Comparison of ENCODE assay signal across 1 cellular context in the genomic region with DNA sequence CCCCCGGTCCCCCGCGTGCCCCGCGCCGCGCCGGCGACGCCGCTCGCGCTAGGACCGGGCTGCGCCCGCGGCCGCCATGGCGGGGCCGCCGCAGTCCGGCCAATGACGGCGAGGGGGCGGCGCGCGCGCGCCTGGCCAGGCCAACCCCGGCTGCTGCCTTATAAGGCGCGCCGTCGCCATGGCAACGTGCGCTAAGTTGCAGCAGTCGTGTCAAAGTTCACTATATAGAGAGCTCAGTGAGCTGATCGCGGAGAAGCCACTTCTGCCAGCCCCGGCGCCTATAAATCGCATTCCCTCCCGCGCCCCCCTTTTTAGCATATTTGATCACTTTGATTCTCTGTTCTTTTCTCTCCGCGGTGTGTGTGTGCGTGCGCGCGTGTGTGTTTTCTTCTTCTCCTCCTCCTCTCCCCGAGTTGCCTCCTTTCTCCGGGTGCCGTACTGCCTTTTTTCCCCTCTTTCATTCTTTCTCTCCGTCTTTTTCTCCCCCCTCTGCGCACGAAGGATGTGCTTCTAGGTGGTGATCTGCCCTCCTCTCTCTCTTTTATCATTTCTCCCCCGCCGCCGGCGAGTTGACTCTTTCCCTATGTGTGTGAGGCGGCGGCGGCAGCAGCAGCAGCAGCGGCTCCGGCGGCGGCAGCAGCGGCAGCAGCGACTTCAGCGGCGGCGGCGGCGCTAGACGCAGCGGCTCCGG.
TF ChIP-seq lines count a peak whose summit lies in the region.

A gene (plus strand): TSS at position 251 of the 691 bp plus-strand sequence. CDS start 1,406 bp downstream, outside the sequence.

TF ChIP-seq in HepG2, 621 proteins besides CTCF, POLR2A, EP300 and RAD21 (continued from another document and continues in another):
- TF ChIP-seq KLF16 (CRISPR knock-in tag; IDR thresholded peaks at IDR 0.05) = 0 out of 4 replicates have a peak, but pooled peaks of 1 of the 2 experiments have one; percentile 23
- TF ChIP-seq AHR (CRISPR knock-in tag; IDR thresholded peaks at IDR 0.05) = no peak
- TF ChIP-seq EED (CRISPR knock-in tag; IDR thresholded peaks at IDR 0.05) = no peak
- no peak for TF ChIP-seq KDM6A (CRISPR knock-in tag; IDR thresholded peaks at IDR 0.05; ENCODE audit: low read depth)
- TF ChIP-seq ZBTB20 (CRISPR knock-in tag; IDR thresholded peaks at IDR 0.05; ENCODE audit: borderline replicate concordance, low read depth) = no peak
- TF ChIP-seq ZNF274 (CRISPR knock-in tag; IDR thresholded peaks at IDR 0.05) = no peak
- TF ChIP-seq, protein P1, sequence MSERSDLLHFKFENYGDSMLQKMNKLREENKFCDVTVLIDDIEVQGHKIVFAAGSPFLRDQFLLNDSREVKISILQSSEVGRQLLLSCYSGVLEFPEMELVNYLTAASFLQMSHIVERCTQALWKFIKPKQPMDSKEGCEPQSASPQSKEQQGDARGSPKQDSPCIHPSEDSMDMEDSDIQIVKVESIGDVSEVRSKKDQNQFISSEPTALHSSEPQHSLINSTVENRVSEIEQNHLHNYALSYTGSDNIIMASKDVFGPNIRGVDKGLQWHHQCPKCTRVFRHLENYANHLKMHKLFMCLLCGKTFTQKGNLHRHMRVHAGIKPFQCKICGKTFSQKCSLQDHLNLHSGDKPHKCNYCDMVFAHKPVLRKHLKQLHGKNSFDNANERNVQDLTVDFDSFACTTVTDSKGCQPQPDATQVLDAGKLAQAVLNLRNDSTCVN (CRISPR knock-in tag; IDR thresholded peaks at IDR 0.05; ENCODE audit: borderline replicate concordance) = no peak
- TF ChIP-seq MTF2 (CRISPR knock-in tag; IDR thresholded peaks at IDR 0.05; ENCODE audit: borderline replicate concordance) = no peak
- TF ChIP-seq, protein P2, sequence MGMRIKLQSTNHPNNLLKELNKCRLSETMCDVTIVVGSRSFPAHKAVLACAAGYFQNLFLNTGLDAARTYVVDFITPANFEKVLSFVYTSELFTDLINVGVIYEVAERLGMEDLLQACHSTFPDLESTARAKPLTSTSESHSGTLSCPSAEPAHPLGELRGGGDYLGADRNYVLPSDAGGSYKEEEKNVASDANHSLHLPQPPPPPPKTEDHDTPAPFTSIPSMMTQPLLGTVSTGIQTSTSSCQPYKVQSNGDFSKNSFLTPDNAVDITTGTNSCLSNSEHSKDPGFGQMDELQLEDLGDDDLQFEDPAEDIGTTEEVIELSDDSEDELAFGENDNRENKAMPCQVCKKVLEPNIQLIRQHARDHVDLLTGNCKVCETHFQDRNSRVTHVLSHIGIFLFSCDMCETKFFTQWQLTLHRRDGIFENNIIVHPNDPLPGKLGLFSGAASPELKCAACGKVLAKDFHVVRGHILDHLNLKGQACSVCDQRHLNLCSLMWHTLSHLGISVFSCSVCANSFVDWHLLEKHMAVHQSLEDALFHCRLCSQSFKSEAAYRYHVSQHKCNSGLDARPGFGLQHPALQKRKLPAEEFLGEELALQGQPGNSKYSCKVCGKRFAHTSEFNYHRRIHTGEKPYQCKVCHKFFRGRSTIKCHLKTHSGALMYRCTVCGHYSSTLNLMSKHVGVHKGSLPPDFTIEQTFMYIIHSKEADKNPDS (CRISPR knock-in tag; IDR thresholded peaks at IDR 0.05) = no peak
- TF ChIP-seq POLR2G (IDR thresholded peaks at IDR 0.05; ENCODE audit: low read depth, low read length) = peak; percentile 85
- no peak for TF ChIP-seq FIP1L1 (IDR thresholded peaks at IDR 0.05; ENCODE audit: borderline replicate concordance, insufficient read depth, low read depth, low read length)
- TF ChIP-seq, protein P3, sequence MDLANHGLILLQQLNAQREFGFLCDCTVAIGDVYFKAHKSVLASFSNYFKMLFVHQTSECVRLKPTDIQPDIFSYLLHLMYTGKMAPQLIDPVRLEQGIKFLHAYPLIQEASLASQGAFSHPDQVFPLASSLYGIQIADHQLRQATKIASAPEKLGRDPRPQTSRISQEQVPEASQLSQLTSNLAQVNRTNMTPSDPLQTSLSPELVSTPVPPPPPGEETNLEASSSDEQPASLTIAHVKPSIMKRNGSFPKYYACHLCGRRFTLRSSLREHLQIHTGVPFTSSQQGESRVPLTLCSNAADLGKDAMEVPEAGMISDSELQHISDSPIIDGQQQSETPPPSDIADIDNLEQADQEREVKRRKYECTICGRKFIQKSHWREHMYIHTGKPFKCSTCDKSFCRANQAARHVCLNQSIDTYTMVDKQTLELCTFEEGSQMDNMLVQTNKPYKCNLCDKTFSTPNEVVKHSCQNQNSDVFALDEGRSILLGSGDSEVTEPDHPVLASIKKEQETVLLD (CRISPR knock-in tag; IDR thresholded peaks at IDR 0.05; ENCODE audit: low read depth) = peak; percentile 47; the same call in 1 of the 2 replicates
- TF ChIP-seq SPEN (CRISPR knock-in tag; IDR thresholded peaks at IDR 0.05; ENCODE audit: low read depth) = no peak
- TF ChIP-seq HNRNPUL1 (IDR thresholded peaks at IDR 0.05; ENCODE audit: low read depth, low read length) = no peak
- no peak for TF ChIP-seq HES4 (CRISPR knock-in tag; IDR thresholded peaks at IDR 0.05; ENCODE audit: borderline replicate concordance)
- TF ChIP-seq CHD2 (IDR thresholded peaks at IDR 0.05; ENCODE audit: low read depth, low read length) = no peak
- TF ChIP-seq ZSCAN29 (CRISPR knock-in tag; conservative IDR thresholded peaks at IDR 0.05) = peak; percentile 73; the same call in 1 of the 2 replicates
- TF ChIP-seq, protein P4, sequence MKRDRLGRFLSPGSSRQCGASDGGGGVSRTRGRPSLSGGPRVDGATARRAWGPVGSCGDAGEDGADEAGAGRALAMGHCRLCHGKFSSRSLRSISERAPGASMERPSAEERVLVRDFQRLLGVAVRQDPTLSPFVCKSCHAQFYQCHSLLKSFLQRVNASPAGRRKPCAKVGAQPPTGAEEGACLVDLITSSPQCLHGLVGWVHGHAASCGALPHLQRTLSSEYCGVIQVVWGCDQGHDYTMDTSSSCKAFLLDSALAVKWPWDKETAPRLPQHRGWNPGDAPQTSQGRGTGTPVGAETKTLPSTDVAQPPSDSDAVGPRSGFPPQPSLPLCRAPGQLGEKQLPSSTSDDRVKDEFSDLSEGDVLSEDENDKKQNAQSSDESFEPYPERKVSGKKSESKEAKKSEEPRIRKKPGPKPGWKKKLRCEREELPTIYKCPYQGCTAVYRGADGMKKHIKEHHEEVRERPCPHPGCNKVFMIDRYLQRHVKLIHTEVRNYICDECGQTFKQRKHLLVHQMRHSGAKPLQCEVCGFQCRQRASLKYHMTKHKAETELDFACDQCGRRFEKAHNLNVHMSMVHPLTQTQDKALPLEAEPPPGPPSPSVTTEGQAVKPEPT (CRISPR knock-in tag; IDR thresholded peaks at IDR 0.05; ENCODE audit: low read depth) = no peak
- TF ChIP-seq, protein P5, sequence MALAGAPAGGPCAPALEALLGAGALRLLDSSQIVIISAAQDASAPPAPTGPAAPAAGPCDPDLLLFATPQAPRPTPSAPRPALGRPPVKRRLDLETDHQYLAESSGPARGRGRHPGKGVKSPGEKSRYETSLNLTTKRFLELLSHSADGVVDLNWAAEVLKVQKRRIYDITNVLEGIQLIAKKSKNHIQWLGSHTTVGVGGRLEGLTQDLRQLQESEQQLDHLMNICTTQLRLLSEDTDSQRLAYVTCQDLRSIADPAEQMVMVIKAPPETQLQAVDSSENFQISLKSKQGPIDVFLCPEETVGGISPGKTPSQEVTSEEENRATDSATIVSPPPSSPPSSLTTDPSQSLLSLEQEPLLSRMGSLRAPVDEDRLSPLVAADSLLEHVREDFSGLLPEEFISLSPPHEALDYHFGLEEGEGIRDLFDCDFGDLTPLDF (CRISPR knock-in tag; IDR thresholded peaks at IDR 0.05) = peak; percentile 47; the same call in 1 of the 2 replicates
- TF ChIP-seq ATF7 (IDR thresholded peaks at IDR 0.05) = no peak
- no peak for TF ChIP-seq ATF7 (CRISPR knock-in tag; IDR thresholded peaks at IDR 0.05)
- no peak for TF ChIP-seq DPF2 (CRISPR knock-in tag; IDR thresholded peaks at IDR 0.05; ENCODE audit: borderline replicate concordance, low read depth)
- TF ChIP-seq CENPX (CRISPR knock-in tag; IDR thresholded peaks at IDR 0.05) = no peak
- TF ChIP-seq NCOR1 (IDR thresholded peaks at IDR 0.05; ENCODE audit: borderline replicate concordance, low read length) = 0 out of 2 replicates have a peak, but pooled peaks have one; percentile 11
- TF ChIP-seq SAFB2 (CRISPR knock-in tag; IDR thresholded peaks at IDR 0.05; ENCODE audit: borderline replicate concordance, low read depth) = no peak
- TF ChIP-seq ZNF136 (CRISPR knock-in tag; IDR thresholded peaks at IDR 0.05; ENCODE audit: low read depth) = no peak
- no peak for TF ChIP-seq ZNF138 (CRISPR knock-in tag; IDR thresholded peaks at IDR 0.05; ENCODE audit: low read depth)
- no peak for TF ChIP-seq ZNF234 (CRISPR knock-in tag; conservative IDR thresholded peaks at IDR 0.05)
- TF ChIP-seq, protein P6, sequence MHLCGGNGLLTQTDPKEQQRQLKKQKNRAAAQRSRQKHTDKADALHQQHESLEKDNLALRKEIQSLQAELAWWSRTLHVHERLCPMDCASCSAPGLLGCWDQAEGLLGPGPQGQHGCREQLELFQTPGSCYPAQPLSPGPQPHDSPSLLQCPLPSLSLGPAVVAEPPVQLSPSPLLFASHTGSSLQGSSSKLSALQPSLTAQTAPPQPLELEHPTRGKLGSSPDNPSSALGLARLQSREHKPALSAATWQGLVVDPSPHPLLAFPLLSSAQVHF (CRISPR knock-in tag; IDR thresholded peaks at IDR 0.05) = no peak
- TF ChIP-seq ZNF878 (CRISPR knock-in tag; IDR thresholded peaks at IDR 0.05) = no peak
- TF ChIP-seq, protein P7, sequence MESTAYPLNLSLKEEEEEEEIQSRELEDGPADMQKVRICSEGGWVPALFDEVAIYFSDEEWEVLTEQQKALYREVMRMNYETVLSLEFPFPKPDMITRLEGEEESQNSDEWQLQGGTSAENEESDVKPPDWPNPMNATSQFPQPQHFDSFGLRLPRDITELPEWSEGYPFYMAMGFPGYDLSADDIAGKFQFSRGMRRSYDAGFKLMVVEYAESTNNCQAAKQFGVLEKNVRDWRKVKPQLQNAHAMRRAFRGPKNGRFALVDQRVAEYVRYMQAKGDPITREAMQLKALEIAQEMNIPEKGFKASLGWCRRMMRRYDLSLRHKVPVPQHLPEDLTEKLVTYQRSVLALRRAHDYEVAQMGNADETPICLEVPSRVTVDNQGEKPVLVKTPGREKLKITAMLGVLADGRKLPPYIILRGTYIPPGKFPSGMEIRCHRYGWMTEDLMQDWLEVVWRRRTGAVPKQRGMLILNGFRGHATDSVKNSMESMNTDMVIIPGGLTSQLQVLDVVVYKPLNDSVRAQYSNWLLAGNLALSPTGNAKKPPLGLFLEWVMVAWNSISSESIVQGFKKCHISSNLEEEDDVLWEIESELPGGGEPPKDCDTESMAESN (CRISPR knock-in tag; conservative IDR thresholded peaks at IDR 0.05) = no peak
- TF ChIP-seq, protein P8, sequence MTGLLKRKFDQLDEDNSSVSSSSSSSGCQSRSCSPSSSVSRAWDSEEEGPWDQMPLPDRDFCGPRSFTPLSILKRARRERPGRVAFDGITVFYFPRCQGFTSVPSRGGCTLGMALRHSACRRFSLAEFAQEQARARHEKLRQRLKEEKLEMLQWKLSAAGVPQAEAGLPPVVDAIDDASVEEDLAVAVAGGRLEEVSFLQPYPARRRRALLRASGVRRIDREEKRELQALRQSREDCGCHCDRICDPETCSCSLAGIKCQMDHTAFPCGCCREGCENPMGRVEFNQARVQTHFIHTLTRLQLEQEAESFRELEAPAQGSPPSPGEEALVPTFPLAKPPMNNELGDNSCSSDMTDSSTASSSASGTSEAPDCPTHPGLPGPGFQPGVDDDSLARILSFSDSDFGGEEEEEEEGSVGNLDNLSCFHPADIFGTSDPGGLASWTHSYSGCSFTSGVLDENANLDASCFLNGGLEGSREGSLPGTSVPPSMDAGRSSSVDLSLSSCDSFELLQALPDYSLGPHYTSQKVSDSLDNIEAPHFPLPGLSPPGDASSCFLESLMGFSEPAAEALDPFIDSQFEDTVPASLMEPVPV (CRISPR knock-in tag; IDR thresholded peaks at IDR 0.05) = no peak
- TF ChIP-seq, protein P9, sequence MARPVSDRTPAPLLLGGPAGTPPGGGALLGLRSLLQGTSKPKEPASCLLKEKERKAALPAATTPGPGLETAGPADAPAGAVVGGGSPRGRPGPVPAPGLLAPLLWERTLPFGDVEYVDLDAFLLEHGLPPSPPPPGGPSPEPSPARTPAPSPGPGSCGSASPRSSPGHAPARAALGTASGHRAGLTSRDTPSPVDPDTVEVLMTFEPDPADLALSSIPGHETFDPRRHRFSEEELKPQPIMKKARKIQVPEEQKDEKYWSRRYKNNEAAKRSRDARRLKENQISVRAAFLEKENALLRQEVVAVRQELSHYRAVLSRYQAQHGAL (CRISPR knock-in tag; IDR thresholded peaks at IDR 0.05; ENCODE audit: not compliant biosample characterization) = no peak
- TF ChIP-seq, protein P10, sequence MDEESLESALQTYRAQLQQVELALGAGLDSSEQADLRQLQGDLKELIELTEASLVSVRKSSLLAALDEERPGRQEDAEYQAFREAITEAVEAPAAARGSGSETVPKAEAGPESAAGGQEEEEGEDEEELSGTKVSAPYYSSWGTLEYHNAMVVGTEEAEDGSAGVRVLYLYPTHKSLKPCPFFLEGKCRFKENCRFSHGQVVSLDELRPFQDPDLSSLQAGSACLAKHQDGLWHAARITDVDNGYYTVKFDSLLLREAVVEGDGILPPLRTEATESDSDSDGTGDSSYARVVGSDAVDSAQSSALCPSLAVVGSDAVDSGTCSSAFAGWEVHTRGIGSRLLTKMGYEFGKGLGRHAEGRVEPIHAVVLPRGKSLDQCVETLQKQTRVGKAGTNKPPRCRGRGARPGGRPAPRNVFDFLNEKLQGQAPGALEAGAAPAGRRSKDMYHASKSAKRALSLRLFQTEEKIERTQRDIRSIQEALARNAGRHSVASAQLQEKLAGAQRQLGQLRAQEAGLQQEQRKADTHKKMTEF (CRISPR knock-in tag; IDR thresholded peaks at IDR 0.05) = peak; percentile 19; the same call in 1 of the 2 replicates
- peak; percentile 30; the same call in 1 of the 2 replicates for TF ChIP-seq TCF7 (IDR thresholded peaks at IDR 0.05; ENCODE audit: low read depth)
- TF ChIP-seq REXO4 (CRISPR knock-in tag; IDR thresholded peaks at IDR 0.05; ENCODE audit: borderline replicate concordance) = no peak
- TF ChIP-seq TEAD2 (CRISPR knock-in tag; IDR thresholded peaks at IDR 0.05) = 0 out of 2 replicates have a peak, but pooled peaks have one; percentile 56
- TF ChIP-seq BCL6 (CRISPR knock-in tag; IDR thresholded peaks at IDR 0.05) = no peak
- peak; percentile 78 for TF ChIP-seq NR2C2 (CRISPR knock-in tag; IDR thresholded peaks at IDR 0.05; ENCODE audit: borderline replicate concordance)
- no peak for TF ChIP-seq NCOA1 (CRISPR knock-in tag; IDR thresholded peaks at IDR 0.05)
- TF ChIP-seq PHF5A (CRISPR knock-in tag; IDR thresholded peaks at IDR 0.05; ENCODE audit: low read depth, unreplicated experiment) = no peak
- TF ChIP-seq MXI1 (IDR thresholded peaks at IDR 0.05; ENCODE audit: borderline replicate concordance, low read depth, low read length) = peak; percentile 91; the same call in 2 of the 3 replicates
- peak; percentile 50; the same call in 1 of the 2 replicates for TF ChIP-seq HDAC1 (CRISPR knock-in tag; IDR thresholded peaks at IDR 0.05)
- TF ChIP-seq PAWR (CRISPR knock-in tag; IDR thresholded peaks at IDR 0.05; ENCODE audit: borderline replicate concordance) = no peak
- peak; percentile 52; the same call in 1 of the 2 replicates for TF ChIP-seq YEATS4 (CRISPR knock-in tag; IDR thresholded peaks at IDR 0.05; ENCODE audit: borderline replicate concordance)
- TF ChIP-seq ZNF879 (CRISPR knock-in tag; IDR thresholded peaks at IDR 0.05) = no peak
- TF ChIP-seq SP4 (CRISPR knock-in tag; IDR thresholded peaks at IDR 0.05) = peak; percentile 56; the same call in 1 of the 2 replicates
